Comparison of ENCODE assay signal across 19 cellular contexts in genomic region chr17:47629826-47630225, GRCh38.
"Had no signal": no experiment of that assay in that cellular context is flagged by ENCODE, and none has a peak within 500 bp of the region (broad histone marks: within the 10 kb centered on the region; RNA-seq: fewer than 3 reads in every experiment).

No MANE protein-coding gene starts in this region.

- H3K27ac ChIP-seq: heart left ventricle, left ventricle myocardium inferior, psoas muscle, sigmoid colon, skin epidermis, suprapubic skin, thyroid gland, uterus had no signal

- H3K27me3 Mint-ChIP-seq: effector memory CD8-positive, alpha-beta T cell; naive thymus-derived CD4-positive, alpha-beta T cell; type B pancreatic cell had no signal

- H3K4me3 ChIP-seq: heart left ventricle, left ventricle myocardium inferior, lung, psoas muscle, sigmoid colon, skin epidermis, suprapubic skin, thyroid gland, uterus had no signal

- DNase-seq: effector memory CD8-positive, alpha-beta T cell; foreskin melanocyte; heart left ventricle; hippocampal formation; left ventricle myocardium inferior; mesendoderm; naive thymus-derived CD4-positive, alpha-beta T cell; nephron progenitor cell; psoas muscle; sigmoid colon; stimulated activated CD4-positive, alpha-beta T cell treated with anti-CD3 and anti-CD28 coated beads, Interleukin-12 subunit alpha, Interleukin-12 subunit beta, amount 100 ng/mL, for 4 hours; stimulated activated CD4-positive, alpha-beta T cell treated with anti-CD3 and anti-CD28 coated beads, Interleukin-2, amount 100 ng/mL, for 48 hours; stimulated activated naive CD4-positive, alpha-beta T cell treated with Interleukin-2 at 50 U/mL for 16 hours; thyroid gland; uterus had no signal

- H3K27ac Mint-ChIP-seq: effector memory CD8-positive, alpha-beta T cell; naive thymus-derived CD4-positive, alpha-beta T cell; nephron progenitor cell; type B pancreatic cell had no signal

- H3K9me3 Mint-ChIP-seq: effector memory CD8-positive, alpha-beta T cell; naive thymus-derived CD4-positive, alpha-beta T cell; nephron progenitor cell; type B pancreatic cell had no signal

- H3K27me3 ChIP-seq: heart left ventricle, sigmoid colon, suprapubic skin, thyroid gland, uterus had no signal

- ATAC-seq: effector memory CD8-positive, alpha-beta T cell; heart left ventricle; naive thymus-derived CD4-positive, alpha-beta T cell; psoas muscle had no signal

- H3K9me3 ChIP-seq: heart left ventricle, left ventricle myocardium inferior, psoas muscle, sigmoid colon, suprapubic skin, thyroid gland, uterus had no signal

- H3K36me3 ChIP-seq: suprapubic skin, thyroid gland, uterus had no signal

- H3K4me3 Mint-ChIP-seq: effector memory CD8-positive, alpha-beta T cell; naive thymus-derived CD4-positive, alpha-beta T cell; nephron progenitor cell; type B pancreatic cell had no signal

- H3K4me1 ChIP-seq: heart left ventricle, psoas muscle, suprapubic skin, uterus had no signal

- H3K4me1 Mint-ChIP-seq: nephron progenitor cell had no signal
